8 cellular contexts compared by ENCODE assay signal in the genomic region with DNA sequence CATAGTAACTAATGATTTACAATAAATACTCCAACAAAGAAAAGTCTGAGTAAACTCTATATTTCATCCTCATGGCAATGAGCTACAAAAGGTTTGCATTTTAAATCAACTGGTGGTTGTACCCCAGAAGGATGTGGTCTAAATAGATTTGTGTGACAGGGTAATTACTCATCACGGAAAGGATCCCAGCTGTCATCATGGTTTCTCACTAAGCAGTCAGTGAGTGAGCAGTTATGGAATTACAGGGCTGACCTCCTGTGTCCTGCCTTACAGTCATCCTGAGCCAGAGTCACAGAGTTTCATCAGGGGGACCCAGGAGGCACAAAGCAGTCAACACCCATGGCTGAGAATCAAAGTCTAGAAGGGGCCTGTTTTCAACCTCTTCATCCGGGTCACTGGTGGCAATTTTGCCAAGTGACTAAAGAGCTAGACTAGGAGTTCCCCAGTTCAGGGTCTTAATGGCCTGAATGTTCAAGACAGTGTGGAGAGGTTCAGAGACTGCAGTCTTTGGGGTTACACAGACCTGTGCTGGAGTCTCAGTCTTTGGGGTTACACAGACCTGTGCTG.
A peak's percentile ranks its signal among the peaks of the same experiment; 100 is the strongest.
DNase-seq lines count a peak whose midpoint lies in the region; ATAC-seq, FAIRE-seq and TF ChIP-seq lines count a peak whose summit lies in the region.

No MANE protein-coding gene starts in this region.

- FAIRE-seq in keratinocyte (lab: Jason Lieb, UNC): peak; percentile 99

- dilution Hi-C loops in keratinocyte (cut with MboI; ENCODE audit: extremely low pct_ligation_motif_present, low sequenced_read_pairs): no loop called here

- H3K9ac ChIP-seq in keratinocyte (ENCODE audit: control insufficient read depth, extremely low read depth, insufficient read depth, low read length): peak overlapping the region; percentile 11
- no peak overlapping the region for H3K9ac ChIP-seq in colonic mucosa (ENCODE audit: low read depth in 2 of 2, low read length in 2 of 2)

- peak; percentile 55 for DNase-seq in A673 (ENCODE audit: low spot score)
- DNase-seq in activated CD4-positive, alpha-beta T cell treated with anti-CD3 and anti-CD28 coated beads, Interleukin-2, amount 50 U/mL, for 24 hours (ENCODE audit: low read depth in 1 of 2, low spot score in 1 of 2): peak; percentile 20 to 63
- DNase-seq in keratinocyte (ENCODE audit: low read depth, low spot score): peak; percentile 71
- no peak for DNase-seq in colonic mucosa
- DNase-seq in SHP77 treated with DMSO at 0.1 percent for 48 hours (lab: John Stamatoyannopoulos, UW): no peak
- no peak for DNase-seq in amygdala (lab: John Stamatoyannopoulos, UW)

- H3K27me3 ChIP-seq in A673 (replicated peaks; ENCODE audit: insufficient read depth, low read depth, low read length, poor library complexity) (no peaks in the 10 kb centered on the region), keratinocyte (ENCODE audit: control insufficient read depth, extremely low read depth, insufficient read depth, low read length) (no peaks in the 10 kb centered on the region), colonic mucosa (no peaks in the 10 kb centered on the region)

- H3K79me2 ChIP-seq in keratinocyte (ENCODE audit: control insufficient read depth, insufficient read depth, low read length): no peaks in the 10 kb centered on the region

- peak overlapping the region; percentile 75 for H3K4me2 ChIP-seq in keratinocyte (ENCODE audit: control insufficient read depth, extremely low read depth, insufficient read depth, low read depth, low read length)

- no TSS peak for BruUV-seq in A673 (replicated peaks; lab: Mats Ljungman, UMichigan)

- intact Hi-C loops in A673 (cut with micrococcal nuclease; ENCODE audit: unreplicated experiment): no loop called here
- intact Hi-C loops in colonic mucosa (cut with DNase I): no loop called here

- H3K36me3 ChIP-seq in A673 (ENCODE audit: insufficient read depth, low read length, poor library complexity, severe bottlenecking) (no peaks in the 10 kb centered on the region), keratinocyte (ENCODE audit: control insufficient read depth in 2 of 2, extremely low read depth in 1 of 2, insufficient read depth in 2 of 2, low read length in 2 of 2) (no peaks in the 10 kb centered on the region), colonic mucosa (no peaks in the 10 kb centered on the region)

- H3K4me3 ChIP-seq in A673 (ENCODE audit: low read depth, low read length, poor library complexity, severe bottlenecking): no peak overlapping the region
- H3K4me3 ChIP-seq in keratinocyte (ENCODE audit: control insufficient read depth in 2 of 3, extremely low read depth in 1 of 3, insufficient read depth in 2 of 3, low read depth in 1 of 3, low read length in 3 of 3): no peak overlapping the region
- no peak overlapping the region for H3K4me3 ChIP-seq in colonic mucosa

- CTCF ChIA-PET in A673 (lab: Charles Lee): no interaction called here

- H2AFZ ChIP-seq in keratinocyte (ENCODE audit: control insufficient read depth, low read length): no peak overlapping the region

- H3K27ac ChIP-seq in A673 (ENCODE audit: low read depth, low read length, poor library complexity, severe bottlenecking) (no peak overlapping the region), keratinocyte (ENCODE audit: control insufficient read depth, insufficient read depth, low read length) (peak overlapping the region; percentile 87), colonic mucosa (no peak overlapping the region)

- peaks cover 19% of the 10 kb centered on the region for H3K4me1 ChIP-seq in A673 (ENCODE audit: insufficient read depth, low read length, poor library complexity, severe bottlenecking)
- peaks cover 32% of the 10 kb centered on the region for H3K4me1 ChIP-seq in keratinocyte (ENCODE audit: control insufficient read depth, extremely low read depth, insufficient read depth, low read length)
- no peaks in the 10 kb centered on the region for H3K4me1 ChIP-seq in colonic mucosa

- H3K9me3 ChIP-seq in A673 (ENCODE audit: low read depth, low read length, poor library complexity, severe bottlenecking) (no peaks in the 10 kb centered on the region), keratinocyte (ENCODE audit: control insufficient read depth, low read depth, low read length) (no peaks in the 10 kb centered on the region), colonic mucosa (no peaks in the 10 kb centered on the region)

- no peaks in the 10 kb centered on the region for H3K9me1 ChIP-seq in keratinocyte (ENCODE audit: control insufficient read depth, extremely low read depth, insufficient read depth, low read length)

- TF ChIP-seq CTCF in A673 (conservative IDR thresholded peaks at IDR 0.05; ENCODE audit: low read depth, low read length) (no peak), keratinocyte (optimal IDR thresholded peaks at IDR 0.05 in 1 of 3, IDR thresholded peaks at IDR 0.05 in 1 of 3, conservative IDR thresholded peaks at IDR 0.05 in 1 of 3; ENCODE audit: extremely low read depth in 1 of 3, insufficient read depth in 2 of 3, low read length in 3 of 3) (no peak), colonic mucosa (IDR thresholded peaks at IDR 0.05) (no peak)

- POLR2A ChIA-PET in A673 (lab: Charles Lee; ENCODE audit: low non-redundant PET): no interaction called here

- no peaks in the 10 kb centered on the region for H4K20me1 ChIP-seq in keratinocyte (ENCODE audit: control insufficient read depth, extremely low read depth, insufficient read depth, low read length)

- peak; percentile 89 for ATAC-seq in GM19035 (IDR thresholded peaks at IDR 0.05; ENCODE audit: unreplicated experiment)
- peak; percentile 92 for ATAC-seq in HG03097 (IDR thresholded peaks at IDR 0.05; ENCODE audit: low FRiP score, unreplicated experiment)

Comparison
In these comparisons a context has a peak if more than half of its experiments do, and no peak if none do; other contexts are left out.
1. DNase-seq: peak in A673 (single experiment), activated CD4-positive, alpha-beta T cell treated with anti-CD3 and anti-CD28 coated beads, Interleukin-2, amount 50 U/mL, for 24 hours (2 of 2) and keratinocyte (single experiment); none in colonic mucosa (single experiment), SHP77 treated with DMSO at 0.1 percent for 48 hours (single experiment) and amygdala (0 of 56).